In the genomic region with DNA sequence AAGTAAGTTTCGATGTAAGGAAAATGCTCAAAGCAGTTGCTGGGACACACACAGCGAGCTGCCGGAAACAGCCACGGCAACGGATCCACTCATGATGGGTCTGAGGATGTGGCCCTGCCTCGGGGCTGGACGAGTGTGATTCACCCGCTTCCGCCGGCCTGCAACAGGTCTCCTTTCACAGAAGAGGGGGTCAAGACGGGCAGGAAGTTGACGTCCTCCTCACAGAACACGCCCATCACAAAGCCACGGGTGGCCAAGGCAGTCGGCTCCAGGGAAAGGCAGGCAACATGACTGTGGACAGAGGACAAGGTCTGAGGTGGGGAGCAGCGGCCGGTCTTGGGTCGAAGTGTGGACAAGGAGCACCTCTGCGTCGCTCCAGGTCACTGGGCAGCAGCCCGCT, we compare ENCODE assay signal across 23 cellular contexts. TPM values are rescaled to one million over a fixed set of nuclear protein-coding genes. Genes with fewer than 3 reads are reported as not detected.
"Had no signal": no experiment of that assay in that cellular context is flagged by ENCODE, and none has a peak within 500 bp of the region (broad histone marks: within the 10 kb centered on the region; RNA-seq: fewer than 3 reads in every experiment).

No MANE protein-coding gene starts in this region.

- H3K27ac ChIP-seq: SJSA1 had no signal

- H3K4me3 ChIP-seq: SJSA1 had no signal

- ATAC-seq: activated CD8-positive, alpha-beta memory T cell treated with anti-CD3 and anti-CD28 coated beads, Interleukin-2, amount 10 ng/mL, durations not matched to agents 7 days and 5 days; activated CD8-positive, alpha-beta T cell treated with anti-CD3 and anti-CD28 coated beads, Interleukin-2, amount 10 ng/mL, durations not matched to agents 7 days and 5 days; activated naive CD4-positive, alpha-beta T cell treated with anti-CD3 and anti-CD28 coated beads, Interleukin-2, amount 50 U/mL, for 72 hours; activated naive CD8-positive, alpha-beta T cell treated with anti-CD3 and anti-CD28 coated beads, Interleukin-2, amount 50 U/mL, for 24 hours; activated T-cell treated with anti-CD3 and anti-CD28 coated beads, Interleukin-2, amount 50 U/mL, for 4 hours; PC-3; WTC11 had no signal

- DNase-seq: activated CD4-positive, alpha-beta T cell treated with anti-CD3 and anti-CD28 coated beads for 48 hours; activated CD4-positive, alpha-beta T cell treated with anti-CD3 and anti-CD28 coated beads, Interleukin-2, amount 50 U/mL, for 4 hours; activated CD4-positive, CD25-positive, alpha-beta regulatory T cell treated with anti-CD3 and anti-CD28 coated beads, Interleukin-2, amount 50 U/mL, for 72 hours; activated CD8-positive, alpha-beta memory T cell treated with anti-CD3 and anti-CD28 coated beads, Interleukin-2, amount 10 ng/mL, durations not matched to agents 7 days and 5 days; activated CD8-positive, alpha-beta T cell treated with anti-CD3 and anti-CD28 coated beads, Interleukin-2, amount 10 ng/mL, durations not matched to agents 7 days and 5 days; activated effector memory CD4-positive, alpha-beta T cell treated with anti-CD3 and anti-CD28 coated beads, Interleukin-2, amount 50 U/mL, for 16 hours; activated naive CD4-positive, alpha-beta T cell treated with Interleukin-2 at 50 U/mL for 16 hours; activated naive CD8-positive, alpha-beta T cell treated with anti-CD3 and anti-CD28 coated beads, Interleukin-2, amount 50 U/mL, for 24 hours; activated T-cell treated with anti-CD3 and anti-CD28 coated beads, Interleukin-2, amount 50 U/mL, for 4 hours; amniotic stem cell; MM.1S; NCI-H1105; NCI-H1436; NCI-H1694 treated with DMSO at 0.1 percent for 48 hours; NCI-H2029 treated with DMSO at 0.1 percent for 48 hours; NCI-H510A treated with DMSO at 0.1 percent for 48 hours; NCI-H69; NK-92 treated with Interleukin-12 subunit alpha and Interleukin-12 subunit beta, amount 100 ng/mL, for 24 hours; PC-3; SHP77 had no signal

RNA-seq across cellular contexts. Expression of gene SMOC2, which starts 29.9 kb away (rescaled TPM):
- total RNA-seq: activated CD8-positive, alpha-beta memory T cell treated with anti-CD3 and anti-CD28 coated beads, Interleukin-2, amount 10 ng/mL, durations not matched to agents 7 days and 5 days; activated CD8-positive, alpha-beta T cell treated with anti-CD3 and anti-CD28 coated beads, Interleukin-2, amount 10 ng/mL, durations not matched to agents 7 days and 5 days; activated naive CD4-positive, alpha-beta T cell treated with anti-CD3 and anti-CD28 coated beads, Interleukin-2, amount 50 U/mL, for 72 hours; PC-3; SJSA1 had no signal
